Comparison of ENCODE assay signal across 9 cellular contexts in genomic region chr10:5447611-5448071, GRCh38. TPM values are rescaled to one million over a fixed set of nuclear protein-coding genes. Genes with fewer than 3 reads are reported as not detected.
A peak's percentile ranks its signal among the peaks of the same experiment; 100 is the strongest.
DNase-seq lines count a peak whose midpoint lies in the region; ATAC-seq and TF ChIP-seq lines count a peak whose summit lies in the region.
"Had no signal": no experiment of that assay in that cellular context is flagged by ENCODE, and none has a peak within 500 bp of the region (broad histone marks: within the 10 kb centered on the region; RNA-seq: fewer than 3 reads in every experiment).

No MANE protein-coding gene starts in this region.

- ATAC-seq in HG02588 (IDR thresholded peaks at IDR 0.05; ENCODE audit: unreplicated experiment), result peak; percentile 48

- no peak overlapping the region for H2AFZ ChIP-seq in OCI-LY7 (ENCODE audit: low read length)

- H3K9me2 ChIP-seq in OCI-LY7 (ENCODE audit: insufficient read depth, low read length), result no peaks in the 10 kb centered on the region

- peak overlapping the region; percentile 12 for H3K27ac ChIP-seq in OCI-LY7 (ENCODE audit: low read depth, low read length, poor library complexity, severe bottlenecking)

- H3K27ac Mint-ChIP-seq in endothelial cell (ENCODE audit: unreplicated experiment) (peak overlapping the region; percentile 67), osteocyte (ENCODE audit: unreplicated experiment) (peak overlapping the region; percentile 94)

- H4K20me1 ChIP-seq in OCI-LY7 (ENCODE audit: insufficient read depth, low read length), result peaks cover 9% of the 10 kb centered on the region; the same call in 1 of the 2 replicates

- TF ChIP-seq CTCF in OCI-LY7 (conservative IDR thresholded peaks at IDR 0.05; ENCODE audit: low read length) (no peak), endothelial cell (IDR thresholded peaks at IDR 0.05; ENCODE audit: unreplicated experiment) (no peak), osteocyte (IDR thresholded peaks at IDR 0.05) (no peak)

- intact Hi-C loops in OCI-LY7 (cut with micrococcal nuclease; ENCODE audit: unreplicated experiment), result loop anchor here (5.0 to 10.0 kb wide), 3 partner anchors 297 to 530 kb away; partner anchors contain the start of gene IL15RA

- H3K4me3 Mint-ChIP-seq in endothelial cell (ENCODE audit: unreplicated experiment) (peak overlapping the region; percentile 91), osteocyte (ENCODE audit: unreplicated experiment) (peak overlapping the region; percentile 93)

- H3K36me3 Mint-ChIP-seq in endothelial cell (ENCODE audit: low read depth, unreplicated experiment) (no peaks in the 10 kb centered on the region), osteocyte (ENCODE audit: unreplicated experiment) (peaks cover 7% of the 10 kb centered on the region)

- H3K9me3 ChIP-seq in OCI-LY7 (ENCODE audit: low read length), result no peaks in the 10 kb centered on the region

- POLR2A ChIA-PET in OCI-LY7 (lab: Charles Lee), result interaction anchor here (0.6 to 1.2 kb wide), 5 partner anchors 14 to 152 kb away, joined by 3 to 4 read pairs (median 3); no protein-coding TSS in a partner anchor

- DNase-seq in DMS53 (lab: John Stamatoyannopoulos, UW) (peak; percentile 55), DMS53 treated with DMSO at 0.1 percent for 48 hours (lab: John Stamatoyannopoulos, UW; ENCODE audit: unreplicated experiment) (no peak), OCI-LY7 (ENCODE audit: low spot score) (peak; percentile 42), endothelial cell (ENCODE audit: low spot score) (no peak), osteocyte (ENCODE audit: extremely low spot score, unreplicated experiment) (no peak), NCI-H1694 treated with DMSO at 0.1 percent for 48 hours (lab: John Stamatoyannopoulos, UW) (no peak), T-helper 9 cell (no peak)

- peaks cover 1% of the 10 kb centered on the region for H3K27me3 Mint-ChIP-seq in endothelial cell (ENCODE audit: unreplicated experiment)
- H3K27me3 Mint-ChIP-seq in osteocyte (ENCODE audit: unreplicated experiment), result no peaks in the 10 kb centered on the region

- CTCF ChIA-PET in OCI-LY7 (lab: Charles Lee; ENCODE audit: unreplicated experiment), result no interaction called here

- H3K4me2 ChIP-seq in OCI-LY7 (ENCODE audit: low read length), result peak overlapping the region; percentile 68

- H3K79me2 ChIP-seq in OCI-LY7 (ENCODE audit: insufficient read depth, low read depth, low read length), result peaks cover 51% of the 10 kb centered on the region; the same call in 1 of the 2 replicates

- no TSS peak for BruUV-seq in OCI-LY7 (replicated peaks; lab: Mats Ljungman, UMichigan)

- H3K9me3 Mint-ChIP-seq in endothelial cell (ENCODE audit: unreplicated experiment) (no peaks in the 10 kb centered on the region), osteocyte (ENCODE audit: unreplicated experiment) (no peaks in the 10 kb centered on the region)

- H3K36me3 ChIP-seq in OCI-LY7 (ENCODE audit: insufficient read depth, low read length), result peaks cover 21% of the 10 kb centered on the region

- peak overlapping the region; percentile 63 for H3K4me3 ChIP-seq in OCI-LY7 (ENCODE audit: low read depth, low read length, poor library complexity, severe bottlenecking)

- H3K4me1 Mint-ChIP-seq in endothelial cell (ENCODE audit: unreplicated experiment), result peaks cover 21% of the 10 kb centered on the region
- H3K4me1 Mint-ChIP-seq in osteocyte (ENCODE audit: unreplicated experiment), result peaks cover 41% of the 10 kb centered on the region

- H3K4me1 ChIP-seq in OCI-LY7 (ENCODE audit: insufficient read depth, low read length, poor library complexity, severe bottlenecking), result peaks cover 32% of the 10 kb centered on the region

RNA-seq across cellular contexts. Expression of gene NET1, which starts 35.3 kb away (rescaled TPM):
- 39.8 and 51.4 TPM in 2 replicates for total RNA-seq in OCI-LY7 (2014; rRNA removed; shearing (Covaris generic))
- total RNA-seq in OCI-LY7 (2022) (46.3 and 46.9 TPM in 2 replicates), endothelial cell (ENCODE audit: unreplicated experiment) (57.7 TPM), osteocyte (11.3 and 14.5 TPM in 2 replicates)

RNA-seq across cellular contexts. Expression of gene TUBAL3, which starts 43.0 kb away (rescaled TPM):
- not detected in 2 replicates for total RNA-seq in OCI-LY7 (2014; rRNA removed; shearing (Covaris generic))
- total RNA-seq in OCI-LY7 (2022) (not detected in 2 replicates), endothelial cell (ENCODE audit: unreplicated experiment) (not detected), osteocyte (not detected in 2 replicates)

RNA-seq across cellular contexts. Expression of gene CALML5, which starts 51.7 kb away (rescaled TPM):
- not detected in 2 replicates for total RNA-seq in OCI-LY7 (2014; rRNA removed; shearing (Covaris generic))
- total RNA-seq in OCI-LY7 (2022) (not detected in 2 replicates), endothelial cell (ENCODE audit: unreplicated experiment) (not detected), osteocyte (not detected in 2 replicates)
- total RNA-seq: glomerular endothelial cell had no signal

Comparison
In these comparisons a context has a peak if more than half of its experiments do, and no peak if none do; other contexts are left out.
1. DNase-seq: peak in DMS53 (single experiment) and OCI-LY7 (single experiment); none in DMS53 treated with DMSO at 0.1 percent for 48 hours (single experiment), endothelial cell (single experiment), osteocyte (single experiment), NCI-H1694 treated with DMSO at 0.1 percent for 48 hours (single experiment) and T-helper 9 cell (single experiment).